ENCODE assay signal across 1 cellular context in the genomic region with DNA sequence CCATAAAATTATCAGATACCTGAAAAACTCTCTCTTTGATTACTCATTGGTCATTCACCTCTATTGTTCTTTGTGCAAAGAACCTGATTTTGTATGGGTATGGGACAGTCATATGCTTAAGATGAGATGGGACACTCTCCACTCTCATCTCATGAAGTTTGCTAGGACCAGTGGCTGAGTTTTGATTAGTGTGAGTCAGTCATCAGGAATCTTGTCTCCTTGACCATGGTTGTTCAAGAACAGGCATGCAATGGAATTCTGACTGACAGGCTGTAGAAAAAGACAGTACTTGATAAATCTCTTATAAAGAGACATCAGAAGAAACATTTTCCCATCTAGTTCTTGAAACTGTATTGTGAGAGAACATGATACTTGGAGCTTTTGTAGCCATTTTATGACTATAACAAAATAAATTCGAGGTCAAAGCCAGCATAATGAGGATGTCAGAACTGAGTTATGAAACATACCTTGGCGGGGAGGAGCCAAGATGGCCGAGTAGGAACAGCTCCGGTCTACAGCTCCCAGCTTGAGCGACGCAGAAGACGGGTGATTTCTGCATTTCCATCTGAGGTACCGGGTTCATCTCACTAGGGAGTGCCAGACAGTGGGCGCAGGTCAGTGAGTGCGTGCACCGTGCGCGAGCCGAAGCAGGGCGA.
TF ChIP-seq lines count a peak whose summit lies in the region.

No MANE protein-coding gene starts in this region.

TF ChIP-seq in H1, 55 proteins besides CTCF, POLR2A, EP300 and RAD21:
- TF ChIP-seq SIN3A (conservative IDR thresholded peaks at IDR 0.05 in 1 of 2, IDR thresholded peaks at IDR 0.05 in 1 of 2; ENCODE audit: low read depth in 1 of 2, low read length in 2 of 2): no peak
- TF ChIP-seq, protein P1, sequence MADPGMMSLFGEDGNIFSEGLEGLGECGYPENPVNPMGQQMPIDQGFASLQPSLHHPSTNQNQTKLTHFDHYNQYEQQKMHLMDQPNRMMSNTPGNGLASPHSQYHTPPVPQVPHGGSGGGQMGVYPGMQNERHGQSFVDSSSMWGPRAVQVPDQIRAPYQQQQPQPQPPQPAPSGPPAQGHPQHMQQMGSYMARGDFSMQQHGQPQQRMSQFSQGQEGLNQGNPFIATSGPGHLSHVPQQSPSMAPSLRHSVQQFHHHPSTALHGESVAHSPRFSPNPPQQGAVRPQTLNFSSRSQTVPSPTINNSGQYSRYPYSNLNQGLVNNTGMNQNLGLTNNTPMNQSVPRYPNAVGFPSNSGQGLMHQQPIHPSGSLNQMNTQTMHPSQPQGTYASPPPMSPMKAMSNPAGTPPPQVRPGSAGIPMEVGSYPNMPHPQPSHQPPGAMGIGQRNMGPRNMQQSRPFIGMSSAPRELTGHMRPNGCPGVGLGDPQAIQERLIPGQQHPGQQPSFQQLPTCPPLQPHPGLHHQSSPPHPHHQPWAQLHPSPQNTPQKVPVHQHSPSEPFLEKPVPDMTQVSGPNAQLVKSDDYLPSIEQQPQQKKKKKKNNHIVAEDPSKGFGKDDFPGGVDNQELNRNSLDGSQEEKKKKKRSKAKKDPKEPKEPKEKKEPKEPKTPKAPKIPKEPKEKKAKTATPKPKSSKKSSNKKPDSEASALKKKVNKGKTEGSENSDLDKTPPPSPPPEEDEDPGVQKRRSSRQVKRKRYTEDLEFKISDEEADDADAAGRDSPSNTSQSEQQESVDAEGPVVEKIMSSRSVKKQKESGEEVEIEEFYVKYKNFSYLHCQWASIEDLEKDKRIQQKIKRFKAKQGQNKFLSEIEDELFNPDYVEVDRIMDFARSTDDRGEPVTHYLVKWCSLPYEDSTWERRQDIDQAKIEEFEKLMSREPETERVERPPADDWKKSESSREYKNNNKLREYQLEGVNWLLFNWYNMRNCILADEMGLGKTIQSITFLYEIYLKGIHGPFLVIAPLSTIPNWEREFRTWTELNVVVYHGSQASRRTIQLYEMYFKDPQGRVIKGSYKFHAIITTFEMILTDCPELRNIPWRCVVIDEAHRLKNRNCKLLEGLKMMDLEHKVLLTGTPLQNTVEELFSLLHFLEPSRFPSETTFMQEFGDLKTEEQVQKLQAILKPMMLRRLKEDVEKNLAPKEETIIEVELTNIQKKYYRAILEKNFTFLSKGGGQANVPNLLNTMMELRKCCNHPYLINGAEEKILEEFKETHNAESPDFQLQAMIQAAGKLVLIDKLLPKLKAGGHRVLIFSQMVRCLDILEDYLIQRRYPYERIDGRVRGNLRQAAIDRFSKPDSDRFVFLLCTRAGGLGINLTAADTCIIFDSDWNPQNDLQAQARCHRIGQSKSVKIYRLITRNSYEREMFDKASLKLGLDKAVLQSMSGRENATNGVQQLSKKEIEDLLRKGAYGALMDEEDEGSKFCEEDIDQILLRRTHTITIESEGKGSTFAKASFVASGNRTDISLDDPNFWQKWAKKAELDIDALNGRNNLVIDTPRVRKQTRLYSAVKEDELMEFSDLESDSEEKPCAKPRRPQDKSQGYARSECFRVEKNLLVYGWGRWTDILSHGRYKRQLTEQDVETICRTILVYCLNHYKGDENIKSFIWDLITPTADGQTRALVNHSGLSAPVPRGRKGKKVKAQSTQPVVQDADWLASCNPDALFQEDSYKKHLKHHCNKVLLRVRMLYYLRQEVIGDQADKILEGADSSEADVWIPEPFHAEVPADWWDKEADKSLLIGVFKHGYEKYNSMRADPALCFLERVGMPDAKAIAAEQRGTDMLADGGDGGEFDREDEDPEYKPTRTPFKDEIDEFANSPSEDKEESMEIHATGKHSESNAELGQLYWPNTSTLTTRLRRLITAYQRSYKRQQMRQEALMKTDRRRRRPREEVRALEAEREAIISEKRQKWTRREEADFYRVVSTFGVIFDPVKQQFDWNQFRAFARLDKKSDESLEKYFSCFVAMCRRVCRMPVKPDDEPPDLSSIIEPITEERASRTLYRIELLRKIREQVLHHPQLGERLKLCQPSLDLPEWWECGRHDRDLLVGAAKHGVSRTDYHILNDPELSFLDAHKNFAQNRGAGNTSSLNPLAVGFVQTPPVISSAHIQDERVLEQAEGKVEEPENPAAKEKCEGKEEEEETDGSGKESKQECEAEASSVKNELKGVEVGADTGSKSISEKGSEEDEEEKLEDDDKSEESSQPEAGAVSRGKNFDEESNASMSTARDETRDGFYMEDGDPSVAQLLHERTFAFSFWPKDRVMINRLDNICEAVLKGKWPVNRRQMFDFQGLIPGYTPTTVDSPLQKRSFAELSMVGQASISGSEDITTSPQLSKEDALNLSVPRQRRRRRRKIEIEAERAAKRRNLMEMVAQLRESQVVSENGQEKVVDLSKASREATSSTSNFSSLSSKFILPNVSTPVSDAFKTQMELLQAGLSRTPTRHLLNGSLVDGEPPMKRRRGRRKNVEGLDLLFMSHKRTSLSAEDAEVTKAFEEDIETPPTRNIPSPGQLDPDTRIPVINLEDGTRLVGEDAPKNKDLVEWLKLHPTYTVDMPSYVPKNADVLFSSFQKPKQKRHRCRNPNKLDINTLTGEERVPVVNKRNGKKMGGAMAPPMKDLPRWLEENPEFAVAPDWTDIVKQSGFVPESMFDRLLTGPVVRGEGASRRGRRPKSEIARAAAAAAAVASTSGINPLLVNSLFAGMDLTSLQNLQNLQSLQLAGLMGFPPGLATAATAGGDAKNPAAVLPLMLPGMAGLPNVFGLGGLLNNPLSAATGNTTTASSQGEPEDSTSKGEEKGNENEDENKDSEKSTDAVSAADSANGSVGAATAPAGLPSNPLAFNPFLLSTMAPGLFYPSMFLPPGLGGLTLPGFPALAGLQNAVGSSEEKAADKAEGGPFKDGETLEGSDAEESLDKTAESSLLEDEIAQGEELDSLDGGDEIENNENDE (IDR thresholded peaks at IDR 0.05; ENCODE audit: insufficient replicate concordance, low read length): no peak
- TF ChIP-seq, protein P2, sequence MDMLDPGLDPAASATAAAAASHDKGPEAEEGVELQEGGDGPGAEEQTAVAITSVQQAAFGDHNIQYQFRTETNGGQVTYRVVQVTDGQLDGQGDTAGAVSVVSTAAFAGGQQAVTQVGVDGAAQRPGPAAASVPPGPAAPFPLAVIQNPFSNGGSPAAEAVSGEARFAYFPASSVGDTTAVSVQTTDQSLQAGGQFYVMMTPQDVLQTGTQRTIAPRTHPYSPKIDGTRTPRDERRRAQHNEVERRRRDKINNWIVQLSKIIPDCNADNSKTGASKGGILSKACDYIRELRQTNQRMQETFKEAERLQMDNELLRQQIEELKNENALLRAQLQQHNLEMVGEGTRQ (IDR thresholded peaks at IDR 0.05; ENCODE audit: low read length): no peak
- TF ChIP-seq RFX5 (IDR thresholded peaks at IDR 0.05; ENCODE audit: borderline replicate concordance, low read depth, low read length): no peak
- TF ChIP-seq KDM1A (IDR thresholded peaks at IDR 0.05; ENCODE audit: borderline replicate concordance, low read length): no peak
- TF ChIP-seq, protein P3, sequence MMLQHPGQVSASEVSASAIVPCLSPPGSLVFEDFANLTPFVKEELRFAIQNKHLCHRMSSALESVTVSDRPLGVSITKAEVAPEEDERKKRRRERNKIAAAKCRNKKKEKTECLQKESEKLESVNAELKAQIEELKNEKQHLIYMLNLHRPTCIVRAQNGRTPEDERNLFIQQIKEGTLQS (IDR thresholded peaks at IDR 0.05; ENCODE audit: insufficient read depth, low read depth, low read length): no peak
- TF ChIP-seq SUZ12 (IDR thresholded peaks at IDR 0.05; ENCODE audit: low read length): no peak
- no peak for TF ChIP-seq HDAC6 (IDR thresholded peaks at IDR 0.05; ENCODE audit: low read depth, low read length)
- no peak for TF ChIP-seq CEBPB (IDR thresholded peaks at IDR 0.05; ENCODE audit: low read depth, low read length)
- TF ChIP-seq JUN (IDR thresholded peaks at IDR 0.05; ENCODE audit: low read depth, low read length): no peak
- no peak for TF ChIP-seq YY1 (IDR thresholded peaks at IDR 0.05; ENCODE audit: low read depth, low read length)
